ENCODE assay signal across 8 cellular contexts in the genomic region with DNA sequence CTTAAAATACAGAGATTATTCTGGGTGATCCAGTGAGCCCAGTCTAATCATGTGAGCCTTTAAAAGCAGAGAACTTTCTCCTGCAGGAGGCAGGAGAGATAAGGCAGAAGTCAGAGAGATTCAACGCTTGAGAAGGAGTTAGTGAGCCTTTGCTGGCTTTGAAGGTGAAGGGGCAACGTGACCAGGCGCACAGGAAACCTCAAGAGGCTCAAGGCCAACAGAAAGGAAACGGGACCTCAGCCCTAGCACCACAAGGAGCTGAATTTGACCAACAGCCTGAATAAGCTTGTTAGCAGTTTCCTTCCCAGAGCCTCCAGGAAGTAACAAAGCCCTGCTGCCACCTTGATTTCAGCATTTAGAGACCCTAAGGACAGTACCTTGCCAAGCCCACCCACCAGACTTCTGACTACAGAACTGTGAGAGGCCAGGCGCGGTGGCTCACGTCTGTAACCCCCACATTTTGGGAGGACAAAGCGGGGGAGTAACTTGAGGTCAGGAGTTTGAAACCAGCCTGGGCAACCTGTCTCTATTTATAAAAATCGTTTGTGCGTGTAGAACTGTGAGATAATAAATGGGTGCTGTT.
DNase-seq lines count a peak whose midpoint lies in the region; ATAC-seq and TF ChIP-seq lines count a peak whose summit lies in the region.

No MANE protein-coding gene starts in this region.

- H3K4me3 ChIP-seq in BLaER1 = peak overlapping the region; percentile 57
- no peak overlapping the region for H3K4me3 ChIP-seq in upper lobe of right lung
- no peak overlapping the region for H3K4me3 ChIP-seq in MG63

- H4K20me1 ChIP-seq in BLaER1 = no peaks in the 10 kb centered on the region

- peak overlapping the region; percentile 91 for H3K27ac ChIP-seq in BLaER1
- no peak overlapping the region for H3K27ac ChIP-seq in upper lobe of right lung

- intact Hi-C loops in upper lobe of right lung (cut with DNase I) = no loop called here

- DNase-seq in T-helper 17 cell (no peak), glomerular endothelial cell (ENCODE audit: extremely low read depth, low read depth, low spot score) (peak; percentile 12), upper lobe of right lung (no peak), NCI-H1105 (lab: John Stamatoyannopoulos, UW) (no peak), MG63 (no peak)

- H3K36me3 ChIP-seq in BLaER1 (no peaks in the 10 kb centered on the region), upper lobe of right lung (no peaks in the 10 kb centered on the region), MG63 (no peaks in the 10 kb centered on the region)

- H3K36me3 Mint-ChIP-seq in T-helper 17 cell (ENCODE audit: low read depth) = no peaks in the 10 kb centered on the region

- peak; percentile 19 for TF ChIP-seq CTCF in upper lobe of right lung (IDR thresholded peaks at IDR 0.05)

- H3K27ac Mint-ChIP-seq in T-helper 17 cell = peak overlapping the region; percentile 86

- H3K9ac ChIP-seq in BLaER1 = peak overlapping the region; percentile 78

- peaks cover 49% of the 10 kb centered on the region for H3K4me1 ChIP-seq in BLaER1
- H3K4me1 ChIP-seq in upper lobe of right lung = no peaks in the 10 kb centered on the region

- H3K27me3 Mint-ChIP-seq in T-helper 17 cell = no peaks in the 10 kb centered on the region

- H3K27me3 ChIP-seq in BLaER1 (no peaks in the 10 kb centered on the region), upper lobe of right lung (no peaks in the 10 kb centered on the region), MG63 (no peaks in the 10 kb centered on the region)

- H3K4me3 Mint-ChIP-seq in T-helper 17 cell = peak overlapping the region; percentile 69

- 0 out of 2 replicates have a peak, but pooled peaks cover 3% of the 10 kb centered on the region for H3K9me3 ChIP-seq in BLaER1
- H3K9me3 ChIP-seq in T-helper 17 cell (ENCODE audit: control insufficient read depth, low read length, poor library complexity, severe bottlenecking) = no peaks in the 10 kb centered on the region
- H3K9me3 ChIP-seq in upper lobe of right lung = no peaks in the 10 kb centered on the region
- no peaks in the 10 kb centered on the region for H3K9me3 ChIP-seq in MG63

- H3K4me2 ChIP-seq in BLaER1 = peak overlapping the region; percentile 90

- ATAC-seq in GM19023 (IDR thresholded peaks at IDR 0.05; ENCODE audit: unreplicated experiment) = peak; percentile 76
- ATAC-seq in HG03103 (IDR thresholded peaks at IDR 0.05; ENCODE audit: low read depth, unreplicated experiment) = peak; percentile 87
- ATAC-seq in T-helper 17 cell = peak; percentile 73
- peak; percentile 81 for ATAC-seq in upper lobe of right lung

- peaks cover 14% of the 10 kb centered on the region for H3K4me1 Mint-ChIP-seq in T-helper 17 cell
